8 cellular contexts compared by ENCODE assay signal in the genomic region with DNA sequence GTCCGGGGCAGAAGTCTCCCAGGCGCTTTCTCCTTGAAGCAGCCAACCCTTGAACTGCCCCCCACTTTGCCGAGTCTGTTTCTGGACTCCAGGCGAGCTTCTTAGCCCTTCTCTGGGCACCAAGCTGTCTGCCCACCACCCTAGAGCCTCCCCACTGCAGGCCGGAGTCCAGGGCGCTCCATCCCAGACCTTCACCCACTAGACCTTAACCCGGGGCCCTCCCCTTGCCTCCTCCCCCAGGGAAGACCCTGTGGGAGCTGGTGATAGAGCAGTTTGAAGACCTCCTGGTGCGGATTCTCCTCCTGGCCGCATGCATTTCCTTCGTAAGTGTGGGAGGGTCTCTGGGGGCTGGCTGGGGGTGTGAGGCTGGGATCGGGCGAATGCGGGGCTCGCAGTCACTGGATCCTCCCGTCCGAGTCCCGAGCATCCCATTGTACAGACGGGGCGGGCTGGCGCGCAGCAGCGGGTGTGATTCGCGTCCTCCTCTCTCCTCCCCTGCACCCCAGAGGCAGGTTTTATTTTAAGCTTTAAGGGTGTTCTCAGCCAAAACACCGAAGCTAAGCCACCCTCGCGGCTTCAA. TPM values are rescaled to one million over a fixed set of nuclear protein-coding genes. Genes with fewer than 3 reads are reported as not detected.
DNase-seq lines count a peak whose midpoint lies in the region; ATAC-seq and TF ChIP-seq lines count a peak whose summit lies in the region.

No MANE protein-coding gene starts in this region.

- TF ChIP-seq CTCF in SK-N-SH (IDR thresholded peaks at IDR 0.05), result no peak
- no peak for TF ChIP-seq CTCF in glutamatergic neuron (IDR thresholded peaks at IDR 0.05; ENCODE audit: partially characterized antibody, unreplicated experiment)

- peaks cover 7% of the 10 kb centered on the region for H3K9me3 Mint-ChIP-seq in glutamatergic neuron (ENCODE audit: unreplicated experiment)

- peaks cover 11% of the 10 kb centered on the region for H3K4me1 Mint-ChIP-seq in glutamatergic neuron (ENCODE audit: low read depth, unreplicated experiment)

- H3K27me3 ChIP-seq in SK-N-SH (ENCODE audit: insufficient read depth), result no peaks in the 10 kb centered on the region

- H3F3A ChIP-seq in SK-N-SH (replicated peaks; ENCODE audit: insufficient read depth), result peaks cover 4% of the 10 kb centered on the region

- H3K27ac ChIP-seq in SK-N-SH (ENCODE audit: low read depth in 2 of 2, low read length in 1 of 2), result peak overlapping the region; percentile 24 to 78; a peak in 3 of 4 replicates

- H2AFZ ChIP-seq in SK-N-SH (ENCODE audit: low read depth), result peak overlapping the region; percentile 90

- H3K27me3 Mint-ChIP-seq in glutamatergic neuron (ENCODE audit: unreplicated experiment), result peaks cover 14% of the 10 kb centered on the region

- H4K20me1 ChIP-seq in SK-N-SH (ENCODE audit: insufficient read depth), result no peaks in the 10 kb centered on the region

- H3K9ac ChIP-seq in SK-N-SH, result peak overlapping the region; percentile 79

- POLR2A ChIA-PET in SK-N-SH (lab: Yijun Ruan, JAX), result interaction anchor here (1.4 to 2.0 kb wide), 4 partner anchors 10 to 56 kb away, joined by 4 to 7 read pairs (median 4); no protein-coding TSS in a partner anchor

- no peaks in the 10 kb centered on the region for H3K79me2 ChIP-seq in SK-N-SH (ENCODE audit: insufficient read depth)

- peak overlapping the region; percentile 62 for H3K27ac Mint-ChIP-seq in glutamatergic neuron (ENCODE audit: unreplicated experiment)

- WGBS in SK-N-SH (ENCODE audit: low lambda C conversion rate), result 4% methylated on average over 7 of the region's 27 CpGs

- H3K4me2 ChIP-seq in SK-N-SH, result peak overlapping the region; percentile 95

- H3K9me2 ChIP-seq in SK-N-SH, result no peaks in the 10 kb centered on the region

- DNase-seq in SK-N-SH, result no peak
- peak; percentile 62 for DNase-seq in glutamatergic neuron
- no peak for DNase-seq in sciatic nerve (ENCODE audit: low spot score)
- DNase-seq in NCI-H69 (lab: John Stamatoyannopoulos, UW), result no peak
- no peak for DNase-seq in SK-N-DZ (ENCODE audit: low spot score)
- DNase-seq in dermis blood vessel endothelial cell, result no peak

- ATAC-seq in GM18858 (IDR thresholded peaks at IDR 0.05; ENCODE audit: unreplicated experiment), result peak; percentile 18
- ATAC-seq in HG02610 (IDR thresholded peaks at IDR 0.05; ENCODE audit: unreplicated experiment), result peak; percentile 25
- ATAC-seq in sciatic nerve, result peak; percentile 13

- peaks cover 0 to 5% of the 10 kb centered on the region in 2 experiments for H3K36me3 ChIP-seq in SK-N-SH (replicated peaks in 1 of 2; ENCODE audit: control insufficient read depth in 1 of 2, insufficient read depth in 2 of 2, low read length in 1 of 2)

- H3K4me3 Mint-ChIP-seq in glutamatergic neuron (ENCODE audit: unreplicated experiment), result peak overlapping the region; percentile 93

- CTCF ChIA-PET in SK-N-SH (lab: Yijun Ruan, JAX), result interaction anchor here (0.7 to 2.1 kb wide), 3 partner anchors 14 to 66 kb away, joined by 3 to 9 read pairs (median 3); no protein-coding TSS in a partner anchor

- H3K4me3 ChIP-seq in SK-N-SH (ENCODE audit: low read depth in 2 of 2, low read length in 1 of 2), result peak overlapping the region; percentile 77 to 95

- no peak for TF ChIP-seq RAD21 in SK-N-SH (IDR thresholded peaks at IDR 0.05; ENCODE audit: low read length)

- no peaks in the 10 kb centered on the region for H3K9me3 ChIP-seq in SK-N-SH

- intact Hi-C loops in sciatic nerve (cut with DNase I), result no loop called here

- peaks cover 0 to 14% of the 10 kb centered on the region in 2 experiments; a peak in 1 of 4 replicates for H3K4me1 ChIP-seq in SK-N-SH (ENCODE audit: control insufficient read depth in 1 of 2, insufficient read depth in 2 of 2, low read depth in 1 of 2, low read length in 1 of 2)

- no peak for TF ChIP-seq EP300 in SK-N-SH (IDR thresholded peaks at IDR 0.05; ENCODE audit: borderline replicate concordance in 1 of 2, low read depth in 1 of 2, low read length in 1 of 2)

- no peaks in the 10 kb centered on the region for H3K36me3 Mint-ChIP-seq in glutamatergic neuron (ENCODE audit: unreplicated experiment)

TF ChIP-seq in SK-N-SH, 30 proteins besides CTCF, POLR2A, EP300 and RAD21:
- TF ChIP-seq NFIC (IDR thresholded peaks at IDR 0.05; ENCODE audit: borderline replicate concordance) (no peak), TCF12 (IDR thresholded peaks at IDR 0.05) (no peak), POLR2AphosphoS5 (IDR thresholded peaks at IDR 0.05; ENCODE audit: low read depth, low read length) (no peak), EZH2phosphoT487 (IDR thresholded peaks at IDR 0.05; ENCODE audit: borderline replicate concordance, low read depth) (no peak), MEF2A (IDR thresholded peaks at IDR 0.05; ENCODE audit: borderline replicate concordance, low read depth) (no peak), YY1 (IDR thresholded peaks at IDR 0.05; ENCODE audit: low read depth) (no peak)
- TF ChIP-seq, protein P1, sequence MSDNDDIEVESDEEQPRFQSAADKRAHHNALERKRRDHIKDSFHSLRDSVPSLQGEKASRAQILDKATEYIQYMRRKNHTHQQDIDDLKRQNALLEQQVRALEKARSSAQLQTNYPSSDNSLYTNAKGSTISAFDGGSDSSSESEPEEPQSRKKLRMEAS (IDR thresholded peaks at IDR 0.05; ENCODE audit: low read depth), result no peak
- TF ChIP-seq, protein P2, sequence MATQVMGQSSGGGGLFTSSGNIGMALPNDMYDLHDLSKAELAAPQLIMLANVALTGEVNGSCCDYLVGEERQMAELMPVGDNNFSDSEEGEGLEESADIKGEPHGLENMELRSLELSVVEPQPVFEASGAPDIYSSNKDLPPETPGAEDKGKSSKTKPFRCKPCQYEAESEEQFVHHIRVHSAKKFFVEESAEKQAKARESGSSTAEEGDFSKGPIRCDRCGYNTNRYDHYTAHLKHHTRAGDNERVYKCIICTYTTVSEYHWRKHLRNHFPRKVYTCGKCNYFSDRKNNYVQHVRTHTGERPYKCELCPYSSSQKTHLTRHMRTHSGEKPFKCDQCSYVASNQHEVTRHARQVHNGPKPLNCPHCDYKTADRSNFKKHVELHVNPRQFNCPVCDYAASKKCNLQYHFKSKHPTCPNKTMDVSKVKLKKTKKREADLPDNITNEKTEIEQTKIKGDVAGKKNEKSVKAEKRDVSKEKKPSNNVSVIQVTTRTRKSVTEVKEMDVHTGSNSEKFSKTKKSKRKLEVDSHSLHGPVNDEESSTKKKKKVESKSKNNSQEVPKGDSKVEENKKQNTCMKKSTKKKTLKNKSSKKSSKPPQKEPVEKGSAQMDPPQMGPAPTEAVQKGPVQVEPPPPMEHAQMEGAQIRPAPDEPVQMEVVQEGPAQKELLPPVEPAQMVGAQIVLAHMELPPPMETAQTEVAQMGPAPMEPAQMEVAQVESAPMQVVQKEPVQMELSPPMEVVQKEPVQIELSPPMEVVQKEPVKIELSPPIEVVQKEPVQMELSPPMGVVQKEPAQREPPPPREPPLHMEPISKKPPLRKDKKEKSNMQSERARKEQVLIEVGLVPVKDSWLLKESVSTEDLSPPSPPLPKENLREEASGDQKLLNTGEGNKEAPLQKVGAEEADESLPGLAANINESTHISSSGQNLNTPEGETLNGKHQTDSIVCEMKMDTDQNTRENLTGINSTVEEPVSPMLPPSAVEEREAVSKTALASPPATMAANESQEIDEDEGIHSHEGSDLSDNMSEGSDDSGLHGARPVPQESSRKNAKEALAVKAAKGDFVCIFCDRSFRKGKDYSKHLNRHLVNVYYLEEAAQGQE (IDR thresholded peaks at IDR 0.05; ENCODE audit: low read depth, low read length), result no peak

RNA-seq across cellular contexts. Expression of gene ATP2A1, which starts 1.1 kb away (rescaled TPM):
- 3.0 and 3.3 TPM in 2 replicates for polyA plus RNA-seq in SK-N-SH (2012; rRNA removed)
- 0.93 and 1.2 TPM in 2 replicates for polyA plus RNA-seq in SK-N-SH (2012; cell fraction: cytosol; rRNA removed)
- polyA plus RNA-seq in SK-N-SH (2012; cell fraction: nucleus; rRNA removed), result 23.5 and 27.2 TPM in 2 replicates
- total RNA-seq in glutamatergic neuron (ENCODE audit: unreplicated experiment) (4.5 TPM), sciatic nerve (0.89 TPM), dermis blood vessel endothelial cell (not detected in 2 replicates)
- 0.36 and 2.9 TPM in 2 replicates for polyA plus RNA-seq in SK-N-DZ (2014; cell fraction: cytosol; rRNA removed)
- polyA plus RNA-seq in SK-N-DZ (2014; cell fraction: nucleus; rRNA removed), result 2.8 and 5.4 TPM in 2 replicates

RNA-seq across cellular contexts. Expression of gene SH2B1, which starts 15.7 kb away (rescaled TPM):
- polyA plus RNA-seq in SK-N-SH (2012; rRNA removed), result 59.8 and 71.1 TPM in 2 replicates
- 20.9 and 31.1 TPM in 2 replicates for polyA plus RNA-seq in SK-N-SH (2012; cell fraction: cytosol; rRNA removed)
- polyA plus RNA-seq in SK-N-SH (2012; cell fraction: nucleus; rRNA removed), result 345 and 349 TPM in 2 replicates
- 72.1 TPM for total RNA-seq in glutamatergic neuron (ENCODE audit: unreplicated experiment)
- total RNA-seq in sciatic nerve, result 67.0 TPM
- 33.3 and 40.4 TPM in 2 replicates for polyA plus RNA-seq in SK-N-DZ (2014; cell fraction: cytosol; rRNA removed)
- 79.8 and 99.7 TPM in 2 replicates for polyA plus RNA-seq in SK-N-DZ (2014; cell fraction: nucleus; rRNA removed)
- 9.4 and 13.0 TPM in 2 replicates for total RNA-seq in dermis blood vessel endothelial cell

RNA-seq across cellular contexts. Expression of gene TUFM, which starts 33.2 kb away (rescaled TPM):
- 300 and 358 TPM in 2 replicates for polyA plus RNA-seq in SK-N-SH (2012; rRNA removed)
- polyA plus RNA-seq in SK-N-SH (2012; cell fraction: cytosol; rRNA removed), result 181 and 259 TPM in 2 replicates
- 588 and 631 TPM in 2 replicates for polyA plus RNA-seq in SK-N-SH (2012; cell fraction: nucleus; rRNA removed)
- total RNA-seq in glutamatergic neuron (ENCODE audit: unreplicated experiment), result 143 TPM
- 69.4 TPM for total RNA-seq in sciatic nerve
- polyA plus RNA-seq in SK-N-DZ (2014; cell fraction: cytosol; rRNA removed), result 285 and 312 TPM in 2 replicates
- 518 and 753 TPM in 2 replicates for polyA plus RNA-seq in SK-N-DZ (2014; cell fraction: nucleus; rRNA removed)
- total RNA-seq in dermis blood vessel endothelial cell, result 127 and 181 TPM in 2 replicates

RNA-seq across cellular contexts. Expression of gene RABEP2, which starts 45.7 kb away (rescaled TPM):
- polyA plus RNA-seq in SK-N-SH (2012; rRNA removed), result 35.6 and 46.1 TPM in 2 replicates
- 22.5 and 30.6 TPM in 2 replicates for polyA plus RNA-seq in SK-N-SH (2012; cell fraction: cytosol; rRNA removed)
- 61.9 and 80.1 TPM in 2 replicates for polyA plus RNA-seq in SK-N-SH (2012; cell fraction: nucleus; rRNA removed)
- total RNA-seq in glutamatergic neuron (ENCODE audit: unreplicated experiment) (15.3 TPM), sciatic nerve (16.4 TPM), dermis blood vessel endothelial cell (61.1 and 74.8 TPM in 2 replicates)
- 16.8 and 40.0 TPM in 2 replicates for polyA plus RNA-seq in SK-N-DZ (2014; cell fraction: cytosol; rRNA removed)
- 18.0 and 25.7 TPM in 2 replicates for polyA plus RNA-seq in SK-N-DZ (2014; cell fraction: nucleus; rRNA removed)

RNA-seq across cellular contexts. Expression of gene CD19, which starts 52.4 kb away (rescaled TPM):
- not detected in 2 replicates for polyA plus RNA-seq in SK-N-SH (2012; rRNA removed)
- polyA plus RNA-seq in SK-N-SH (2012; cell fraction: cytosol; rRNA removed), result not detected in 2 replicates
- not detected in 2 replicates for polyA plus RNA-seq in SK-N-SH (2012; cell fraction: nucleus; rRNA removed)
- total RNA-seq in glutamatergic neuron (ENCODE audit: unreplicated experiment) (0.27 TPM), sciatic nerve (1.4 TPM), dermis blood vessel endothelial cell (not detected in 2 replicates)
- polyA plus RNA-seq in SK-N-DZ (2014; cell fraction: cytosol; rRNA removed), result not detected in 2 replicates
- polyA plus RNA-seq in SK-N-DZ (2014; cell fraction: nucleus; rRNA removed), result 0.12 and 0.32 TPM in 2 replicates
